Comparison of ENCODE assay signal across 17 cellular contexts in the genomic region with DNA sequence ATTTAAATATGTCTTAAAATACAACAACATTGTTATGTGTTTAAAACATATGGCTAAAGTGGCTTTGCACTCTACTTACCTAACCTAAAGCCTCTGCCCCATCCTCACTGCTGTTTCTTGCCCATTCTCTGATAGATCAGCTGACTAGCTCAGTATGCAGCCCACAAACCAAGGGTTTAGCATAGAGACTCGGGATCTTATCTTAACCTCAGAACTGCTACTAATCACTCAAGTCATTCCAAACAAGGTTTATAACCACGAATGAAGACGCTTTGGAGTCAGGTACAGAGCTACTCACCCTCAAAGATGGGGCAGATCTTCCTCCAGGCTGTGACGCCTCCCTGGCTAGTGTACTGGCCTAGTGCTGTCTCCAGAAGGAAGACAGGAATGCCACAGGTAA. TPM values are rescaled to one million over a fixed set of nuclear protein-coding genes. Genes with fewer than 3 reads are reported as not detected.
DNase-seq lines count a peak whose midpoint lies in the region; ATAC-seq and TF ChIP-seq lines count a peak whose summit lies in the region.
"Had no signal": no experiment of that assay in that cellular context is flagged by ENCODE, and none has a peak within 500 bp of the region (broad histone marks: within the 10 kb centered on the region; RNA-seq: fewer than 3 reads in every experiment).

No MANE protein-coding gene starts in this region.

- H3K9me3 Mint-ChIP-seq in activated CD8-positive, alpha-beta memory T cell treated with anti-CD3 and anti-CD28 coated beads, Interleukin-2, amount 10 ng/mL, durations not matched to agents 7 days and 5 days (ENCODE audit: low read depth): peaks cover 14% of the 10 kb centered on the region
- H3K9me3 Mint-ChIP-seq in type B pancreatic cell: no peaks in the 10 kb centered on the region

- CTCF ChIA-PET in activated CD8-positive, alpha-beta memory T cell treated with anti-CD3 and anti-CD28 coated beads, Interleukin-2, amount 10 ng/mL, durations not matched to agents 7 days and 5 days (lab: Charles Lee): interaction anchor here (0.9 kb wide), 1 partner anchor 23 kb away, joined by 3 read pairs; no protein-coding TSS in a partner anchor

- TF ChIP-seq CTCF in type B pancreatic cell (conservative IDR thresholded peaks at IDR 0.05): no peak

- peak; percentile 12 for DNase-seq in activated CD8-positive, alpha-beta memory T cell treated with anti-CD3 and anti-CD28 coated beads, Interleukin-2, amount 50 U/mL, for 48 hours
- no peak for DNase-seq in activated CD8-positive, alpha-beta memory T cell treated with anti-CD3 and anti-CD28 coated beads, Interleukin-2, amount 10 ng/mL, durations not matched to agents 7 days and 5 days
- DNase-seq in OCI-M1 (lab: John Stamatoyannopoulos, UW) (peak; percentile 28), islet precursor cell (peak; percentile 50), type B pancreatic cell (ENCODE audit: extremely low spot score, unreplicated experiment) (peak; percentile 29), NK-92 (lab: John Stamatoyannopoulos, UW; ENCODE audit: unreplicated experiment) (no peak)
- DNase-seq: COR-L47, DMS79, GM23248 had no signal

- peaks cover 2% of the 10 kb centered on the region for H3K36me3 Mint-ChIP-seq in activated CD8-positive, alpha-beta memory T cell treated with anti-CD3 and anti-CD28 coated beads, Interleukin-2, amount 10 ng/mL, durations not matched to agents 7 days and 5 days
- H3K36me3 Mint-ChIP-seq in type B pancreatic cell: peaks cover 16% of the 10 kb centered on the region
- H3K36me3 Mint-ChIP-seq: CD14-positive monocyte; CD8-positive, alpha-beta T cell had no signal

- H3K27ac Mint-ChIP-seq in activated CD8-positive, alpha-beta memory T cell treated with anti-CD3 and anti-CD28 coated beads, Interleukin-2, amount 10 ng/mL, durations not matched to agents 7 days and 5 days: no peak overlapping the region
- H3K27ac Mint-ChIP-seq in type B pancreatic cell: no peak overlapping the region
- H3K27ac Mint-ChIP-seq: CD14-positive monocyte; CD8-positive, alpha-beta T cell had no signal

- no peak for ATAC-seq in activated CD8-positive, alpha-beta memory T cell treated with anti-CD3 and anti-CD28 coated beads, Interleukin-2, amount 10 ng/mL, durations not matched to agents 7 days and 5 days
- ATAC-seq in HG03039 (IDR thresholded peaks at IDR 0.05; ENCODE audit: unreplicated experiment): no peak
- ATAC-seq in activated CD4-positive, CD25-positive, alpha-beta regulatory T cell treated with anti-CD3 and anti-CD28 coated beads, Interleukin-2, amount 50 U/mL, for 24 hours: no peak
- ATAC-seq: CD8-positive, alpha-beta T cell; GM12878 had no signal

- no peak overlapping the region for H3K4me3 Mint-ChIP-seq in activated CD8-positive, alpha-beta memory T cell treated with anti-CD3 and anti-CD28 coated beads, Interleukin-2, amount 10 ng/mL, durations not matched to agents 7 days and 5 days
- no peak overlapping the region for H3K4me3 Mint-ChIP-seq in type B pancreatic cell
- H3K4me3 Mint-ChIP-seq: CD14-positive monocyte; CD8-positive, alpha-beta T cell had no signal

- H3K27me3 Mint-ChIP-seq in activated CD8-positive, alpha-beta memory T cell treated with anti-CD3 and anti-CD28 coated beads, Interleukin-2, amount 10 ng/mL, durations not matched to agents 7 days and 5 days: peaks cover 5% of the 10 kb centered on the region
- H3K27me3 Mint-ChIP-seq in type B pancreatic cell: peaks cover 25% of the 10 kb centered on the region

- peaks cover 3% of the 10 kb centered on the region for H3K4me1 Mint-ChIP-seq in activated CD8-positive, alpha-beta memory T cell treated with anti-CD3 and anti-CD28 coated beads, Interleukin-2, amount 10 ng/mL, durations not matched to agents 7 days and 5 days
- H3K4me1 Mint-ChIP-seq in type B pancreatic cell (ENCODE audit: unreplicated experiment): no peaks in the 10 kb centered on the region
- H3K4me1 Mint-ChIP-seq: CD14-positive monocyte had no signal

RNA-seq across cellular contexts. Expression of a gene that starts 19.3 kb away (rescaled TPM):
- total RNA-seq in activated CD8-positive, alpha-beta memory T cell treated with anti-CD3 and anti-CD28 coated beads, Interleukin-2, amount 10 ng/mL, durations not matched to agents 7 days and 5 days: under 1 TPM; 0.35 TPM
- total RNA-seq in type B pancreatic cell (ENCODE audit: low replicate concordance): 5.5 and 7.0 TPM in 2 replicates
- total RNA-seq: A673; CD8-positive, alpha-beta T cell; G401; GM23248; HT-29 had no signal

RNA-seq across cellular contexts. Expression of a gene that starts 29.4 kb away (rescaled TPM):
- under 1 TPM in 1 of 2 experiments, not detected in 1; 0.33 TPM for total RNA-seq in activated CD8-positive, alpha-beta memory T cell treated with anti-CD3 and anti-CD28 coated beads, Interleukin-2, amount 10 ng/mL, durations not matched to agents 7 days and 5 days
- total RNA-seq in type B pancreatic cell (ENCODE audit: low replicate concordance): 2.1 and 3.0 TPM in 2 replicates
- total RNA-seq: A673; CD8-positive, alpha-beta T cell; G401; GM23248; HT-29 had no signal

Comparison
In these comparisons a context has a peak if more than half of its experiments do, and no peak if none do; other contexts are left out.
1. DNase-seq: peak in activated CD8-positive, alpha-beta memory T cell treated with anti-CD3 and anti-CD28 coated beads, Interleukin-2, amount 50 U/mL, for 48 hours (single experiment), OCI-M1 (single experiment), islet precursor cell (single experiment) and type B pancreatic cell (single experiment); none in activated CD8-positive, alpha-beta memory T cell treated with anti-CD3 and anti-CD28 coated beads, Interleukin-2, amount 10 ng/mL, durations not matched to agents 7 days and 5 days (single experiment) and NK-92 (single experiment).